Comparison of ENCODE assay signal across 20 cellular contexts in genomic region chr19:827710-828321, GRCh38. TPM values are rescaled to one million over a fixed set of nuclear protein-coding genes. Genes with fewer than 3 reads are reported as not detected.
DNase-seq lines count a peak whose midpoint lies in the region; FAIRE-seq and TF ChIP-seq lines count a peak whose summit lies in the region.
"Had no signal": no experiment of that assay in that cellular context is flagged by ENCODE, and none has a peak within 500 bp of the region (broad histone marks: within the 10 kb centered on the region; RNA-seq: fewer than 3 reads in every experiment).

A gene with protein sequence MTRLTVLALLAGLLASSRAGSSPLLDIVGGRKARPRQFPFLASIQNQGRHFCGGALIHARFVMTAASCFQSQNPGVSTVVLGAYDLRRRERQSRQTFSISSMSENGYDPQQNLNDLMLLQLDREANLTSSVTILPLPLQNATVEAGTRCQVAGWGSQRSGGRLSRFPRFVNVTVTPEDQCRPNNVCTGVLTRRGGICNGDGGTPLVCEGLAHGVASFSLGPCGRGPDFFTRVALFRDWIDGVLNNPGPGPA (plus strand): TSS chr19:827837. CDS start chr19:827847, 10 bp downstream.

- no peaks in the 10 kb centered on the region for H3K23me2 ChIP-seq in H1 (ENCODE audit: low read depth, low read length)

- H2BK15ac ChIP-seq in H1 (ENCODE audit: low read length): no peak within 1 kb of the TSS

- CTCF ChIA-PET in H1 (lab: Charles Lee; ENCODE audit: partially characterized antibody): interaction anchor here (1.1 to 1.2 kb wide), 2 partner anchors 28 to 70 kb away, joined by 3 to 4 read pairs; no protein-coding TSS in a partner anchor

- no peak within 1 kb of the TSS for H2BK12ac ChIP-seq in H1 (ENCODE audit: low read depth, low read length)

- no peak within 1 kb of the TSS for H3K4ac ChIP-seq in H1 (replicated peaks; ENCODE audit: insufficient read length, low read depth, low read length)

- TF ChIP-seq CTCF in H1 (IDR thresholded peaks at IDR 0.05; ENCODE audit: control extremely low read depth in 1 of 3, insufficient read depth in 1 of 3, low read depth in 1 of 3, low read length in 3 of 3) (no peak), neutrophil (IDR thresholded peaks at IDR 0.05) (no peak), tibial nerve (IDR thresholded peaks at IDR 0.05) (no peak)

- H3K18ac ChIP-seq in H1 (ENCODE audit: extremely low read depth, low read length): no peak within 1 kb of the TSS

- no peak within 1 kb of the TSS for H2BK5ac ChIP-seq in H1 (ENCODE audit: low read depth, low read length)

- H3K79me1 ChIP-seq in H1 (ENCODE audit: low read depth, low read length): no peaks in the 10 kb centered on the region

- TF ChIP-seq EP300 in H1 (IDR thresholded peaks at IDR 0.05; ENCODE audit: borderline replicate concordance in 1 of 2, low read depth in 2 of 2, low read length in 2 of 2): no peak
- TF ChIP-seq EP300 in tibial nerve (IDR thresholded peaks at IDR 0.05): no peak

- no peak for TF ChIP-seq POLR2A in H1 (IDR thresholded peaks at IDR 0.05; ENCODE audit: control extremely low read depth in 1 of 2, low read depth in 2 of 2, low read length in 2 of 2)
- TF ChIP-seq POLR2A in tibial nerve (IDR thresholded peaks at IDR 0.05): no peak

- H2BK120ac ChIP-seq in H1 (replicated peaks; ENCODE audit: low read depth, low read length): no peak within 1 kb of the TSS

- H4K20me1 ChIP-seq in H1 (replicated peaks in 1 of 2; ENCODE audit: control insufficient read depth in 1 of 2, insufficient read depth in 2 of 2, low read length in 2 of 2): no peaks in the 10 kb centered on the region

- no peak within 1 kb of the TSS for H3K9ac ChIP-seq in H1 (replicated peaks in 1 of 4; ENCODE audit: extremely low read depth in 1 of 4, low read depth in 3 of 4, low read length in 3 of 4)

- H2AFZ ChIP-seq in H1 (ENCODE audit: low read length): no peak within 1 kb of the TSS

- H3K27ac ChIP-seq in H1 (ENCODE audit: low read depth, low read length) (no peak within 1 kb of the TSS), neutrophil (no peak within 1 kb of the TSS), tibial nerve (no peak within 1 kb of the TSS)
- H3K27ac ChIP-seq: SJSA1, skin epidermis had no signal

- H2AK5ac ChIP-seq in H1 (ENCODE audit: low read depth, low read length): no peak within 1 kb of the TSS

- no peak within 1 kb of the TSS for H3K14ac ChIP-seq in H1 (ENCODE audit: insufficient read length)

- no peaks in the 10 kb centered on the region for H3K27me3 ChIP-seq in H1 (replicated peaks in 1 of 4; ENCODE audit: control insufficient read depth in 3 of 4, extremely low read depth in 1 of 4, insufficient read depth in 3 of 4, low read length in 3 of 4)
- H3K27me3 ChIP-seq in neutrophil: peaks cover 28% of the 10 kb centered on the region
- H3K27me3 ChIP-seq in tibial nerve: peaks cover 0 to 67% of the 10 kb centered on the region in 2 donors
- H3K27me3 ChIP-seq: SJSA1 had no signal

- no peak within 1 kb of the TSS for H3K56ac ChIP-seq in H1 (replicated peaks; ENCODE audit: insufficient read length, low read depth, low read length)

- H3K4me3 ChIP-seq in H1 (ENCODE audit: extremely low read depth in 1 of 4, insufficient read depth in 2 of 4, low read depth in 3 of 4, low read length in 4 of 4) (no peak within 1 kb of the TSS), neutrophil (ENCODE audit: low read depth in 1 of 2, low read length in 1 of 2) (peak within 1 kb of the TSS; percentile 27 to 30), tibial nerve (no peak within 1 kb of the TSS)
- H3K4me3 ChIP-seq: SJSA1, skin epidermis had no signal

- no peak within 1 kb of the TSS for H2BK20ac ChIP-seq in H1 (ENCODE audit: low read length)

- H4K8ac ChIP-seq in H1 (ENCODE audit: extremely low read depth, insufficient read depth, low read length): no peak within 1 kb of the TSS

- H3K9me3 ChIP-seq in H1 (ENCODE audit: insufficient read depth in 2 of 2, low read depth in 1 of 2, low read length in 1 of 2) (no peaks in the 10 kb centered on the region), neutrophil (no peaks in the 10 kb centered on the region), tibial nerve (no peaks in the 10 kb centered on the region)
- H3K9me3 ChIP-seq: Caco-2, SJSA1 had no signal

- 92% methylated on average over 33 of the region's 33 CpGs; no CpG with 5 or more reads in 1 of the 2 experiments for WGBS in H1 (ENCODE audit: extremely low coverage in 1 of 2, insufficient coverage in 1 of 2, insufficient read length in 1 of 2, insufficient replicate concordance in 2 of 2, low coverage in 1 of 2, low lambda C conversion rate in 2 of 2, missing lambda C conversion rate in 1 of 2), 2 experiments
- 67 to 70% methylated on average over 25 to 31 of the region's 33 CpGs for WGBS in tibial nerve, 2 donors

- H3K79me2 ChIP-seq in H1 (ENCODE audit: control insufficient read depth in 1 of 2, insufficient read depth in 2 of 2, low read length in 2 of 2): no peaks in the 10 kb centered on the region

- no peak within 1 kb of the TSS for H4K91ac ChIP-seq in H1 (replicated peaks; ENCODE audit: insufficient read length, low read length)

- H4K5ac ChIP-seq in H1 (ENCODE audit: insufficient read length, low read depth, low read length): no peak within 1 kb of the TSS

- TF ChIP-seq RAD21 in H1 (IDR thresholded peaks at IDR 0.05 in 1 of 2, conservative IDR thresholded peaks at IDR 0.05 in 1 of 2; ENCODE audit: low read depth in 2 of 2, low read length in 2 of 2): no peak

- H3K36me3 ChIP-seq in H1 (ENCODE audit: control insufficient read depth in 2 of 4, insufficient read depth in 4 of 4, low read length in 3 of 4): no peaks in the 10 kb centered on the region
- H3K36me3 ChIP-seq in neutrophil: no peaks in the 10 kb centered on the region
- H3K36me3 ChIP-seq in tibial nerve: no peaks in the 10 kb centered on the region
- H3K36me3 ChIP-seq: SJSA1 had no signal

- POLR2A ChIA-PET in H1 (lab: Charles Lee; ENCODE audit: partially characterized antibody): interaction anchor here (1.2 to 12.0 kb wide), 4 partner anchors 10 to 35 kb away, joined by 4 to 277 read pairs (median 7); partner anchors contain the start of gene PTBP1

- no peak for FAIRE-seq in H1 (lab: Jason Lieb, UNC)
- FAIRE-seq: bronchial epithelial cell, GM19239 had no signal

- no peak within 1 kb of the TSS for H3K23ac ChIP-seq in H1 (ENCODE audit: insufficient read length)

- peak; percentile 61 for DNase-seq in GF-D8 (lab: John Stamatoyannopoulos, UW)
- peak; percentile 91 for DNase-seq in MV-4-11 (lab: John Stamatoyannopoulos, UW)
- DNase-seq in H1 (ENCODE audit: low read depth in 1 of 2, low spot score in 2 of 2): no peak
- no peak for DNase-seq in activated CD4-positive, alpha-beta T cell treated with anti-CD3 and anti-CD28 coated beads, Interleukin-2, amount 50 U/mL, for 48 hours
- no peak for DNase-seq in tibial nerve (ENCODE audit: low spot score in 2 of 2)
- DNase-seq in 8988T: no peak
- DNase-seq in hepatic stellate cell (ENCODE audit: low spot score): no peak
- DNase-seq: activated CD4-positive, CD25-positive, alpha-beta regulatory T cell; activated naive CD8-positive, alpha-beta T cell treated with anti-CD3 and anti-CD28 coated beads, Interleukin-2, amount 50 U/mL, for 24 hours; Caco-2; erythroblast; NCI-H187 treated with DMSO at 0.1 percent for 48 hours; stimulated activated CD4-positive, alpha-beta T cell treated with anti-CD3 and anti-CD28 coated beads, Interleukin-4, amount 100 ng/mL, for 24 hours had no signal

- no peak within 1 kb of the TSS for H3K4me2 ChIP-seq in H1 (ENCODE audit: insufficient read depth in 1 of 2, low read depth in 2 of 2, low read length in 2 of 2)

- H3K4me1 ChIP-seq in H1 (replicated peaks in 1 of 4; ENCODE audit: control insufficient read depth in 3 of 4, insufficient read depth in 4 of 4, low read length in 3 of 4) (peaks cover 0 to 7% (median 4%) of the 10 kb centered on the region in 4 experiments; a peak in 5 of 7 replicates), neutrophil (ENCODE audit: control insufficient read depth in 1 of 2, insufficient read depth in 1 of 2, low read depth in 1 of 2, low read length in 1 of 2) (peaks cover 53 to 75% of the 10 kb centered on the region in 2 experiments), tibial nerve (no peaks in the 10 kb centered on the region)
- H3K4me1 ChIP-seq: Caco-2 had no signal

TF ChIP-seq in H1, 55 proteins besides CTCF, POLR2A, EP300 and RAD21:
- TF ChIP-seq ASH2L (IDR thresholded peaks at IDR 0.05; ENCODE audit: low read length) (no peak), KDM1A (IDR thresholded peaks at IDR 0.05; ENCODE audit: borderline replicate concordance, low read length) (0 out of 2 replicates have a peak, but pooled peaks have one; percentile 43)

RNA-seq across cellular contexts. Expression of the gene that starts here (rescaled TPM):
- 0.80 and 1.7 TPM in 2 replicates for total RNA-seq in H1 (2021; fragmentation: NEBNext Ultra II Directional; extraction: Animal tissue kit (Norgen Biotek cat#: 25700))
- 1.3 and 2.7 TPM in 2 replicates for polyA plus RNA-seq in H1 (2011; rRNA removed)
- 1.1 TPM for polyA plus RNA-seq in H1 (2011; cell fraction: cytosol; rRNA removed)
- 5.9 TPM for polyA plus RNA-seq in H1 (2011; cell fraction: nucleus; rRNA removed)
- 0.33 to 1.8 TPM (median 1.0 TPM) in 4 replicates for polyA plus RNA-seq in H1 (2012, experiment 1 of 2)
- polyA plus RNA-seq in H1 (2012, experiment 2 of 2): 0.26 TPM
- polyA plus RNA-seq in H1 (2013, experiment 1 of 2): 0.41 TPM
- 0.55 TPM for polyA plus RNA-seq in H1 (2013, experiment 2 of 2)
- polyA minus RNA-seq in H1 (2011; rRNA and poly(A)+ RNA removed): 0.29 TPM in 1 of 2 replicates, not detected in the other
- polyA minus RNA-seq in H1 (2011; cell fraction: cytosol; rRNA and poly(A)+ RNA removed): 1.3 TPM
- polyA minus RNA-seq in H1 (2011; cell fraction: nucleus; rRNA and poly(A)+ RNA removed): not detected
- total RNA-seq in tibial nerve: under 1 TPM in 1 of 4 donors, not detected in 3; 0.42 TPM
- total RNA-seq: activated T-helper 1 cell treated with anti-CD3 and anti-CD28 coated beads, Interleukin-12 subunit alpha, Interleukin-12 subunit beta, Interleukin-2, Interleukin-4 antibody, amounts not matched to agents 30 ng/mL and 10 ng/mL and 1 ng/mL, durations not matched to agents 14 hours and 24 hours and 36 hours; bronchial epithelial cell; Caco-2; HT1080; SJSA1 had no signal

Comparison
In these comparisons a context has a peak if more than half of its experiments do, and no peak if none do; other contexts are left out.
1. DNase-seq: peak in GF-D8 (single experiment) and MV-4-11 (single experiment); none in H1 (0 of 2), activated CD4-positive, alpha-beta T cell treated with anti-CD3 and anti-CD28 coated beads, Interleukin-2, amount 50 U/mL, for 48 hours (0 of 2), tibial nerve (0 of 2), 8988T (single experiment) and hepatic stellate cell (single experiment).
2. H3K4me3 ChIP-seq: peak in neutrophil (2 of 2); none in H1 (0 of 4) and tibial nerve (0 of 4).